In genomic region chr19:29606420-29606747, GRCh38 we compare ENCODE assay signal across 8 cellular contexts. TPM values are rescaled to one million over a fixed set of nuclear protein-coding genes. Genes with fewer than 3 reads are reported as not detected.
DNase-seq lines count a peak whose midpoint lies in the region; ATAC-seq, FAIRE-seq and TF ChIP-seq lines count a peak whose summit lies in the region.

No MANE protein-coding gene starts in this region.

- no peak overlapping the region for H2AK5ac ChIP-seq in mesendoderm (ENCODE audit: low read length)

- POLR2A ChIA-PET in HEK293T (lab: Yijun Ruan, JAX): interaction anchor here (0.6 to 1.9 kb wide), 31 partner anchors 10 to 391 kb away, joined by 3 to 34 read pairs (median 4); partner anchors contain the start of genes C19orf12 and PLEKHF1

- H3K9ac ChIP-seq in mesendoderm (ENCODE audit: low read length): peak overlapping the region; percentile 95

- peak overlapping the region; percentile 17 for H4K5ac ChIP-seq in mesendoderm (ENCODE audit: low read length)

- DNase-seq in bronchial epithelial cell (ENCODE audit: low read depth) (no peak), mesendoderm (no peak), aorta (no peak), HEK293T (ENCODE audit: extremely low spot score) (no peak), SIG-M5 treated with dmso at 0.1 percent for 504 hours (lab: John Stamatoyannopoulos, UW; ENCODE audit: unreplicated experiment) (no peak)
- DNase-seq in effector CD4-positive, alpha-beta T cell: no peak

- H3K27me3 ChIP-seq in bronchial epithelial cell (ENCODE audit: control insufficient read depth, insufficient read depth, low read length): no peaks in the 10 kb centered on the region
- H3K27me3 ChIP-seq in mesendoderm (ENCODE audit: insufficient read depth, low read length, poor library complexity): no peaks in the 10 kb centered on the region
- no peaks in the 10 kb centered on the region for H3K27me3 ChIP-seq in aorta (ENCODE audit: control insufficient read depth in 1 of 2, insufficient read depth in 2 of 2, low read length in 1 of 2)

- H3K4me1 ChIP-seq in mesendoderm (ENCODE audit: control insufficient read depth, low read depth, low read length) (peaks cover 1% of the 10 kb centered on the region), aorta (ENCODE audit: control insufficient read depth in 1 of 2, insufficient read depth in 2 of 2, low read length in 2 of 2) (no peaks in the 10 kb centered on the region)

- FAIRE-seq in bronchial epithelial cell (lab: Jason Lieb, UNC): no peak

- H2BK120ac ChIP-seq in mesendoderm (ENCODE audit: low read depth, low read length): no peak overlapping the region

- no peak for TF ChIP-seq CTCF in bronchial epithelial cell (IDR thresholded peaks at IDR 0.05; ENCODE audit: insufficient read depth, low read length, severe bottlenecking)

- H3K23ac ChIP-seq in mesendoderm (ENCODE audit: low read length): no peak overlapping the region

- peak overlapping the region; percentile 91 for H3K56ac ChIP-seq in mesendoderm (ENCODE audit: low read length)

- H3K36me3 ChIP-seq in bronchial epithelial cell (ENCODE audit: control insufficient read depth, insufficient read depth, low read length) (peaks cover 2% of the 10 kb centered on the region), mesendoderm (ENCODE audit: control insufficient read depth, insufficient read depth, low read length) (no peaks in the 10 kb centered on the region), aorta (ENCODE audit: control insufficient read depth in 1 of 2, insufficient read depth in 2 of 2, low read length in 1 of 2) (peaks cover 0 to 2% of the 10 kb centered on the region in 2 donors)

- intact Hi-C loops in aorta (cut with DNase I): loop anchor here in 1 of 2 donors (2.0 kb wide), 1 partner anchor 56 kb away; no protein-coding TSS in a partner anchor

- H4K8ac ChIP-seq in mesendoderm (ENCODE audit: low read depth, low read length): peak overlapping the region; percentile 98

- no peak overlapping the region for H2BK15ac ChIP-seq in mesendoderm (replicated peaks; ENCODE audit: low read depth)

- H3K4ac ChIP-seq in mesendoderm (ENCODE audit: low read depth, low read length): no peak overlapping the region

- peaks cover 3% of the 10 kb centered on the region for H3K79me2 ChIP-seq in mesendoderm (ENCODE audit: control insufficient read depth, insufficient read depth, low read length)

- H2BK5ac ChIP-seq in mesendoderm (ENCODE audit: low read length): no peak overlapping the region

- CTCF ChIA-PET in HEK293T (lab: Yijun Ruan, JAX): interaction anchor here (2.7 kb wide), 1 partner anchor 110 kb away, joined by 13 read pairs; no protein-coding TSS in a partner anchor

- ATAC-seq in GM18909 (IDR thresholded peaks at IDR 0.05; ENCODE audit: poor library complexity, unreplicated experiment) (peak; percentile 18), HG03439 (IDR thresholded peaks at IDR 0.05; ENCODE audit: unreplicated experiment) (peak; percentile 21), aorta (ENCODE audit: low FRiP score) (no peak)

- H3K79me1 ChIP-seq in mesendoderm (ENCODE audit: low read length): peaks cover 6% of the 10 kb centered on the region

- H3K18ac ChIP-seq in mesendoderm (ENCODE audit: low read length): no peak overlapping the region

- H3K9me3 ChIP-seq in aorta (ENCODE audit: control insufficient read depth, low read length): no peaks in the 10 kb centered on the region

- WGBS in mesendoderm (ENCODE audit: extremely low coverage, insufficient coverage, low lambda C conversion rate): no CpG with 5 or more reads among the region's 12 CpGs
- 1 to 2% methylated on average over 12 of the region's 12 CpGs for WGBS in aorta, 2 donors

- peak overlapping the region; percentile 97 for H3K4me2 ChIP-seq in mesendoderm (ENCODE audit: low read length)

- H3K4me3 ChIP-seq in bronchial epithelial cell (ENCODE audit: low read depth, low read length): peak overlapping the region; percentile 67
- H3K4me3 ChIP-seq in mesendoderm (ENCODE audit: low read length): peak overlapping the region; percentile 99
- H3K4me3 ChIP-seq in aorta (ENCODE audit: low read length in 2 of 2): peak overlapping the region; percentile 50 to 86

- no peak overlapping the region for H3K27ac ChIP-seq in mesendoderm (ENCODE audit: low read depth, low read length)
- peak overlapping the region in 1 of 2 donors; percentile 55 for H3K27ac ChIP-seq in aorta (ENCODE audit: low read depth in 1 of 2, low read length in 2 of 2)

TF ChIP-seq in HEK293T, 16 proteins besides CTCF, POLR2A, EP300 and RAD21:
- no peak for TF ChIP-seq SP1 (IDR thresholded peaks at IDR 0.05)
- TF ChIP-seq CTBP1 (IDR thresholded peaks at IDR 0.05; ENCODE audit: borderline replicate concordance): no peak
- TF ChIP-seq TARDBP (IDR thresholded peaks at IDR 0.05): no peak
- TF ChIP-seq ZNF384 (IDR thresholded peaks at IDR 0.05): no peak
- no peak for TF ChIP-seq L3MBTL2 (conservative IDR thresholded peaks at IDR 0.05)
- no peak for TF ChIP-seq LEF1 (IDR thresholded peaks at IDR 0.05; ENCODE audit: borderline replicate concordance)
- TF ChIP-seq ARNT (IDR thresholded peaks at IDR 0.05): no peak
- no peak for TF ChIP-seq BHLHE40 (IDR thresholded peaks at IDR 0.05; ENCODE audit: borderline replicate concordance)
- TF ChIP-seq HDGF (IDR thresholded peaks at IDR 0.05; ENCODE audit: borderline replicate concordance): no peak
- TF ChIP-seq NFRKB (IDR thresholded peaks at IDR 0.05): no peak
- TF ChIP-seq, protein P1, sequence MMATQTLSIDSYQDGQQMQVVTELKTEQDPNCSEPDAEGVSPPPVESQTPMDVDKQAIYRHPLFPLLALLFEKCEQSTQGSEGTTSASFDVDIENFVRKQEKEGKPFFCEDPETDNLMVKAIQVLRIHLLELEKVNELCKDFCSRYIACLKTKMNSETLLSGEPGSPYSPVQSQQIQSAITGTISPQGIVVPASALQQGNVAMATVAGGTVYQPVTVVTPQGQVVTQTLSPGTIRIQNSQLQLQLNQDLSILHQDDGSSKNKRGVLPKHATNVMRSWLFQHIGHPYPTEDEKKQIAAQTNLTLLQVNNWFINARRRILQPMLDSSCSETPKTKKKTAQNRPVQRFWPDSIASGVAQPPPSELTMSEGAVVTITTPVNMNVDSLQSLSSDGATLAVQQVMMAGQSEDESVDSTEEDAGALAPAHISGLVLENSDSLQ (IDR thresholded peaks at IDR 0.05): no peak
- no peak for TF ChIP-seq FOXM1 (IDR thresholded peaks at IDR 0.05; ENCODE audit: borderline replicate concordance)
- TF ChIP-seq SUZ12 (IDR thresholded peaks at IDR 0.05): no peak
- TF ChIP-seq ELF4 (IDR thresholded peaks at IDR 0.05): no peak

RNA-seq across cellular contexts. Expression of gene POP4, which starts 0.3 kb away (rescaled TPM):
- total RNA-seq in bronchial epithelial cell: 58.7 and 79.2 TPM in 2 replicates
- 64.2 TPM for polyA plus RNA-seq in mesendoderm (2013, experiment 1 of 2)
- polyA plus RNA-seq in mesendoderm (2013, experiment 2 of 2): 63.7 TPM
- total RNA-seq in aorta: 10 to 100 TPM; 34.2 to 39.2 TPM
- polyA plus RNA-seq in aorta: 10 to 100 TPM; 66.1 to 72.5 TPM

RNA-seq across cellular contexts. Expression of gene PLEKHF1, which starts 58.9 kb away (rescaled TPM):
- total RNA-seq in bronchial epithelial cell (11.9 and 23.4 TPM in 2 replicates), aorta (10 to 100 TPM; 10.8 to 17.5 TPM)
- polyA plus RNA-seq in mesendoderm (2013, experiment 1 of 2): 3.0 TPM
- polyA plus RNA-seq in mesendoderm (2013, experiment 2 of 2): 3.7 TPM
- polyA plus RNA-seq in aorta: 10 to 100 TPM in 1 of 2 donors, 1 to 10 TPM in 1; 9.9 to 17.2 TPM
